In the genomic region with DNA sequence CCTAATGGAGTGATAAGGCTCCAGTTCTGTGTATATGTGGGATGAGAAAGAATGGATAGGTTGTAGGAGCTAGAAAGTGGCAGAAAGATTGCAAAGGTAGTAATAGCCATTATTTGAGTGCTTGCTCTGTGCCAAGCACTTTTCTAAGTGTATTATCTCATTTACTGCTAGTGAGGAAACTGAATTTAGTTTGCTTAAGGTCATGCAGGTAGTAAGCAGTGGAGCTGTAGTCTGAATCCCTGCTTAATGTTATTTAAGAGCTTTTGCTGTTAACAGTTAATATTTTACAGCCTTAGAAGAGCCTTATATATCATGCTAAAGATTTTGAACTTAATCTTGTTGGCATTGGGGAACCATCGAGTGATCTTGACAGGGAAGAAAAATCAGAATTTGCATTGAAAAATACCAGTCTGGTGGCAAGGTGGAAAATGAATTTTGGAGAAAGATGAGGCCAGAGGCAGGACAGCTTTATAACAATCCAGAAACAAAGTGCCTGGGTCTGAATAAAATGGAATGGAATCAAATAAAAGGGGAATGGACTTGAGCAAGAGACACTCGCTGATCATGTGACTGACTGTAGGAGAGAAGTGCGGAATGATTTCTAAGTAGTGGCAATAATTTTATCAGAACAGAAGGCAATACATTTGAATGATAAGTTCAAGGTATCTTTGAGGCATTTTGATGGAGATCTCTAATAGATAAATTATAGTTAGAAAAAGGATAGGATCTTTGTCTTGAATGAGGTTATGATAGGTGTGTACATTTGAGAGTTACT, we compare ENCODE assay signal across 1 cellular context.
A peak's percentile ranks its signal among the peaks of the same experiment; 100 is the strongest.
TF ChIP-seq lines count a peak whose summit lies in the region.

No MANE protein-coding gene starts in this region.

TF ChIP-seq in K562, 482 proteins besides CTCF, POLR2A, EP300 and RAD21 (continued from another document):
- TF ChIP-seq, protein P1, sequence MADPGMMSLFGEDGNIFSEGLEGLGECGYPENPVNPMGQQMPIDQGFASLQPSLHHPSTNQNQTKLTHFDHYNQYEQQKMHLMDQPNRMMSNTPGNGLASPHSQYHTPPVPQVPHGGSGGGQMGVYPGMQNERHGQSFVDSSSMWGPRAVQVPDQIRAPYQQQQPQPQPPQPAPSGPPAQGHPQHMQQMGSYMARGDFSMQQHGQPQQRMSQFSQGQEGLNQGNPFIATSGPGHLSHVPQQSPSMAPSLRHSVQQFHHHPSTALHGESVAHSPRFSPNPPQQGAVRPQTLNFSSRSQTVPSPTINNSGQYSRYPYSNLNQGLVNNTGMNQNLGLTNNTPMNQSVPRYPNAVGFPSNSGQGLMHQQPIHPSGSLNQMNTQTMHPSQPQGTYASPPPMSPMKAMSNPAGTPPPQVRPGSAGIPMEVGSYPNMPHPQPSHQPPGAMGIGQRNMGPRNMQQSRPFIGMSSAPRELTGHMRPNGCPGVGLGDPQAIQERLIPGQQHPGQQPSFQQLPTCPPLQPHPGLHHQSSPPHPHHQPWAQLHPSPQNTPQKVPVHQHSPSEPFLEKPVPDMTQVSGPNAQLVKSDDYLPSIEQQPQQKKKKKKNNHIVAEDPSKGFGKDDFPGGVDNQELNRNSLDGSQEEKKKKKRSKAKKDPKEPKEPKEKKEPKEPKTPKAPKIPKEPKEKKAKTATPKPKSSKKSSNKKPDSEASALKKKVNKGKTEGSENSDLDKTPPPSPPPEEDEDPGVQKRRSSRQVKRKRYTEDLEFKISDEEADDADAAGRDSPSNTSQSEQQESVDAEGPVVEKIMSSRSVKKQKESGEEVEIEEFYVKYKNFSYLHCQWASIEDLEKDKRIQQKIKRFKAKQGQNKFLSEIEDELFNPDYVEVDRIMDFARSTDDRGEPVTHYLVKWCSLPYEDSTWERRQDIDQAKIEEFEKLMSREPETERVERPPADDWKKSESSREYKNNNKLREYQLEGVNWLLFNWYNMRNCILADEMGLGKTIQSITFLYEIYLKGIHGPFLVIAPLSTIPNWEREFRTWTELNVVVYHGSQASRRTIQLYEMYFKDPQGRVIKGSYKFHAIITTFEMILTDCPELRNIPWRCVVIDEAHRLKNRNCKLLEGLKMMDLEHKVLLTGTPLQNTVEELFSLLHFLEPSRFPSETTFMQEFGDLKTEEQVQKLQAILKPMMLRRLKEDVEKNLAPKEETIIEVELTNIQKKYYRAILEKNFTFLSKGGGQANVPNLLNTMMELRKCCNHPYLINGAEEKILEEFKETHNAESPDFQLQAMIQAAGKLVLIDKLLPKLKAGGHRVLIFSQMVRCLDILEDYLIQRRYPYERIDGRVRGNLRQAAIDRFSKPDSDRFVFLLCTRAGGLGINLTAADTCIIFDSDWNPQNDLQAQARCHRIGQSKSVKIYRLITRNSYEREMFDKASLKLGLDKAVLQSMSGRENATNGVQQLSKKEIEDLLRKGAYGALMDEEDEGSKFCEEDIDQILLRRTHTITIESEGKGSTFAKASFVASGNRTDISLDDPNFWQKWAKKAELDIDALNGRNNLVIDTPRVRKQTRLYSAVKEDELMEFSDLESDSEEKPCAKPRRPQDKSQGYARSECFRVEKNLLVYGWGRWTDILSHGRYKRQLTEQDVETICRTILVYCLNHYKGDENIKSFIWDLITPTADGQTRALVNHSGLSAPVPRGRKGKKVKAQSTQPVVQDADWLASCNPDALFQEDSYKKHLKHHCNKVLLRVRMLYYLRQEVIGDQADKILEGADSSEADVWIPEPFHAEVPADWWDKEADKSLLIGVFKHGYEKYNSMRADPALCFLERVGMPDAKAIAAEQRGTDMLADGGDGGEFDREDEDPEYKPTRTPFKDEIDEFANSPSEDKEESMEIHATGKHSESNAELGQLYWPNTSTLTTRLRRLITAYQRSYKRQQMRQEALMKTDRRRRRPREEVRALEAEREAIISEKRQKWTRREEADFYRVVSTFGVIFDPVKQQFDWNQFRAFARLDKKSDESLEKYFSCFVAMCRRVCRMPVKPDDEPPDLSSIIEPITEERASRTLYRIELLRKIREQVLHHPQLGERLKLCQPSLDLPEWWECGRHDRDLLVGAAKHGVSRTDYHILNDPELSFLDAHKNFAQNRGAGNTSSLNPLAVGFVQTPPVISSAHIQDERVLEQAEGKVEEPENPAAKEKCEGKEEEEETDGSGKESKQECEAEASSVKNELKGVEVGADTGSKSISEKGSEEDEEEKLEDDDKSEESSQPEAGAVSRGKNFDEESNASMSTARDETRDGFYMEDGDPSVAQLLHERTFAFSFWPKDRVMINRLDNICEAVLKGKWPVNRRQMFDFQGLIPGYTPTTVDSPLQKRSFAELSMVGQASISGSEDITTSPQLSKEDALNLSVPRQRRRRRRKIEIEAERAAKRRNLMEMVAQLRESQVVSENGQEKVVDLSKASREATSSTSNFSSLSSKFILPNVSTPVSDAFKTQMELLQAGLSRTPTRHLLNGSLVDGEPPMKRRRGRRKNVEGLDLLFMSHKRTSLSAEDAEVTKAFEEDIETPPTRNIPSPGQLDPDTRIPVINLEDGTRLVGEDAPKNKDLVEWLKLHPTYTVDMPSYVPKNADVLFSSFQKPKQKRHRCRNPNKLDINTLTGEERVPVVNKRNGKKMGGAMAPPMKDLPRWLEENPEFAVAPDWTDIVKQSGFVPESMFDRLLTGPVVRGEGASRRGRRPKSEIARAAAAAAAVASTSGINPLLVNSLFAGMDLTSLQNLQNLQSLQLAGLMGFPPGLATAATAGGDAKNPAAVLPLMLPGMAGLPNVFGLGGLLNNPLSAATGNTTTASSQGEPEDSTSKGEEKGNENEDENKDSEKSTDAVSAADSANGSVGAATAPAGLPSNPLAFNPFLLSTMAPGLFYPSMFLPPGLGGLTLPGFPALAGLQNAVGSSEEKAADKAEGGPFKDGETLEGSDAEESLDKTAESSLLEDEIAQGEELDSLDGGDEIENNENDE (IDR thresholded peaks at IDR 0.05; ENCODE audit: low read depth, low read length), result peak; percentile 68
- TF ChIP-seq, protein P2, sequence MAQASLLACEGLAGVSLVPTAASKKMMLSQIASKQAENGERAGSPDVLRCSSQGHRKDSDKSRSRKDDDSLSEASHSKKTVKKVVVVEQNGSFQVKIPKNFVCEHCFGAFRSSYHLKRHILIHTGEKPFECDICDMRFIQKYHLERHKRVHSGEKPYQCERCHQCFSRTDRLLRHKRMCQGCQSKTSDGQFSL (CRISPR knock-in tag; IDR thresholded peaks at IDR 0.05), result no peak
- TF ChIP-seq, protein P2 (tag; IDR thresholded peaks at IDR 0.05), result peak in 1 of 2 experiments; percentile 33; a peak in 1 of 4 replicates
